In genomic region chr21:25494804-25495203, GRCh38 we compare ENCODE assay signal across 18 cellular contexts.
A peak's percentile ranks its signal among the peaks of the same experiment; 100 is the strongest.
DNase-seq lines count a peak whose midpoint lies in the region; ATAC-seq, FAIRE-seq and TF ChIP-seq lines count a peak whose summit lies in the region.
"Had no signal": no experiment of that assay in that cellular context is flagged by ENCODE, and none has a peak within 500 bp of the region (broad histone marks: within the 10 kb centered on the region; RNA-seq: fewer than 3 reads in every experiment).

No MANE protein-coding gene starts in this region.

- peak; percentile 29 for ATAC-seq in GM19351 (IDR thresholded peaks at IDR 0.05; ENCODE audit: unreplicated experiment)
- peak; percentile 57 for ATAC-seq in HG02571 (IDR thresholded peaks at IDR 0.05; ENCODE audit: unreplicated experiment)
- peak; percentile 56 for ATAC-seq in HG03354 (IDR thresholded peaks at IDR 0.05; ENCODE audit: poor library complexity, severe bottlenecking, unreplicated experiment)
- no peak for ATAC-seq in GM21360 (IDR thresholded peaks at IDR 0.05; ENCODE audit: unreplicated experiment)
- ATAC-seq: A549, GM23338 had no signal

- DNase-seq in GM12892 (ENCODE audit: insufficient read length) (no peak), DMS153 (lab: John Stamatoyannopoulos, UW) (no peak), posterior vena cava (ENCODE audit: low spot score) (no peak), SW480 (ENCODE audit: low spot score) (no peak)
- DNase-seq: COR-L47, DMS79, Kasumi-1, NCI-H187 treated with DMSO at 0.1 percent for 48 hours, NCI-H510A, NCI-H82, SIG-M5, T-helper 2 cell had no signal

- peak; percentile 96 for FAIRE-seq in GM12892 (lab: Jason Lieb, UNC)
- FAIRE-seq: A549 had no signal

- intact Hi-C loops in posterior vena cava (cut with DNase I) = no loop called here

- TF ChIP-seq POLR2A in GM12892 (IDR thresholded peaks at IDR 0.05; ENCODE audit: low read depth, low read length) = no peak
